In the genomic region with DNA sequence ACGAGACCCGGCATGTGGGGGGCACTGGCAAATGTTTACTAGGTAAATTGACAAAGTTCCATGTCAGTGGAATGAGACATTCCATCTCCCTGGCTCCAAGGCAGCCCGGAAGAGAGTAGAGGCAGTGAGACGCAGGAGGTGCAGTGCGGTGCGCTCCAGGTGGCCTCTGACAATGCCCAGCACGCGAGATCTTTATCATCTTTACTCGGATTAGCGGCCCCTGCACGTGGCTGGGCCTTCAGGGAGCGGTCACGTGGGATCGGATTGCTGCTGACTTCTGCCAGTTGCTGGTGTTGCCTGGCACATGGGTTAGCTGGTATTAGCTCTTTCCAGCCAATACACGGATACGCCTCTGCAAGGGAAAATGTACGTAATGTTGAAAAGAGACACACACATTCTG, we compare ENCODE assay signal across 20 cellular contexts.
A peak's percentile ranks its signal among the peaks of the same experiment; 100 is the strongest.
DNase-seq lines count a peak whose midpoint lies in the region; ATAC-seq and TF ChIP-seq lines count a peak whose summit lies in the region.
"Had no signal": no experiment of that assay in that cellular context is flagged by ENCODE, and none has a peak within 500 bp of the region (broad histone marks: within the 10 kb centered on the region; RNA-seq: fewer than 3 reads in every experiment).

No MANE protein-coding gene starts in this region.

- H3K36me3 Mint-ChIP-seq in activated T-helper 17 cell treated with anti-CD3 and anti-CD28 coated beads, Interleukin-2, amount 50 U/mL, for 72 hours (ENCODE audit: low read depth), result no peaks in the 10 kb centered on the region
- H3K36me3 Mint-ChIP-seq in natural killer cell, result no peaks in the 10 kb centered on the region
- H3K36me3 Mint-ChIP-seq in activated CD4-positive, alpha-beta T cell treated with anti-CD3 and anti-CD28 coated beads, Interleukin-2, amount 10 ng/mL, durations not matched to agents 24 days and 14 days (ENCODE audit: low read depth), result no peaks in the 10 kb centered on the region

- no peaks in the 10 kb centered on the region for H3K9me3 Mint-ChIP-seq in activated T-helper 17 cell treated with anti-CD3 and anti-CD28 coated beads, Interleukin-2, amount 50 U/mL, for 72 hours
- no peaks in the 10 kb centered on the region for H3K9me3 Mint-ChIP-seq in natural killer cell
- H3K9me3 Mint-ChIP-seq in activated CD4-positive, alpha-beta T cell treated with anti-CD3 and anti-CD28 coated beads, Interleukin-2, amount 10 ng/mL, durations not matched to agents 24 days and 14 days, result no peaks in the 10 kb centered on the region
- H3K9me3 Mint-ChIP-seq: stimulated activated naive CD8-positive, alpha-beta T cell treated with anti-CD3 and anti-CD28 coated beads, Interleukin-15, Interleukin-2, amounts not matched to agents 100 ng/mL and 50 ng/mL, for 24 hours; T-helper 1 cell treated with Interleukin-12 subunit alpha and Interleukin-12 subunit beta and Interleukin-4 antibody, amounts not matched to agents 30 μg/mL and 1 μg/mL, for 36 hours had no signal

- H3K4me3 Mint-ChIP-seq in activated T-helper 17 cell treated with anti-CD3 and anti-CD28 coated beads, Interleukin-2, amount 50 U/mL, for 72 hours, result peak overlapping the region; percentile 76
- H3K4me3 Mint-ChIP-seq in natural killer cell, result peak overlapping the region; percentile 75
- no peak overlapping the region for H3K4me3 Mint-ChIP-seq in activated CD4-positive, alpha-beta T cell treated with anti-CD3 and anti-CD28 coated beads, Interleukin-2, amount 10 ng/mL, durations not matched to agents 24 days and 14 days

- peaks cover 15% of the 10 kb centered on the region for H3K4me1 Mint-ChIP-seq in activated T-helper 17 cell treated with anti-CD3 and anti-CD28 coated beads, Interleukin-2, amount 50 U/mL, for 72 hours
- H3K4me1 Mint-ChIP-seq in natural killer cell, result peaks cover 37 to 60% of the 10 kb centered on the region in 2 donors
- peaks cover 20% of the 10 kb centered on the region for H3K4me1 Mint-ChIP-seq in activated CD4-positive, alpha-beta T cell treated with anti-CD3 and anti-CD28 coated beads, Interleukin-2, amount 10 ng/mL, durations not matched to agents 24 days and 14 days

- POLR2A ChIA-PET in HEK293 (lab: Yijun Ruan, JAX), result no interaction called here

- no peaks in the 10 kb centered on the region for H3K4me1 ChIP-seq in BE2C
- no peaks in the 10 kb centered on the region for H3K4me1 ChIP-seq in HEK293 (ENCODE audit: control insufficient read depth, insufficient read depth, low read length)
- H3K4me1 ChIP-seq: heart left ventricle had no signal

- H3K27ac ChIP-seq in HEK293 (ENCODE audit: extremely low read depth, low read depth, low read length), result no peak overlapping the region
- H3K27ac ChIP-seq: heart left ventricle, HL-60, neutrophil had no signal

- H3K4me3 ChIP-seq in BE2C (ENCODE audit: low read depth, low read length), result no peak overlapping the region
- no peak overlapping the region for H3K4me3 ChIP-seq in HEK293 (ENCODE audit: low read depth, low read length)
- H3K4me3 ChIP-seq: heart left ventricle had no signal

- no peak for ATAC-seq in activated T-helper 17 cell treated with anti-CD3 and anti-CD28 coated beads, Interleukin-2, amount 50 U/mL, for 72 hours (replicated peaks)
- no peak for ATAC-seq in natural killer cell
- no peak for ATAC-seq in GM21515 (IDR thresholded peaks at IDR 0.05; ENCODE audit: unreplicated experiment)
- ATAC-seq: activated CD4-positive, CD25-positive, alpha-beta regulatory T cell treated with anti-CD3 and anti-CD28 coated beads, Interleukin-2, amount 50 U/mL, for 24 hours; heart left ventricle had no signal

- no peaks in the 10 kb centered on the region for H3K27me3 Mint-ChIP-seq in activated T-helper 17 cell treated with anti-CD3 and anti-CD28 coated beads, Interleukin-2, amount 50 U/mL, for 72 hours
- peaks cover 0 to 3% of the 10 kb centered on the region in 2 donors for H3K27me3 Mint-ChIP-seq in natural killer cell (ENCODE audit: low read depth in 2 of 2)
- peaks cover 3% of the 10 kb centered on the region for H3K27me3 Mint-ChIP-seq in activated CD4-positive, alpha-beta T cell treated with anti-CD3 and anti-CD28 coated beads, Interleukin-2, amount 10 ng/mL, durations not matched to agents 24 days and 14 days
- H3K27me3 Mint-ChIP-seq: stimulated activated naive CD8-positive, alpha-beta T cell treated with anti-CD3 and anti-CD28 coated beads, Interleukin-15, Interleukin-2, amounts not matched to agents 100 ng/mL and 50 ng/mL, for 24 hours had no signal

- no peak overlapping the region for H3K27ac Mint-ChIP-seq in activated T-helper 17 cell treated with anti-CD3 and anti-CD28 coated beads, Interleukin-2, amount 50 U/mL, for 72 hours
- peak overlapping the region; percentile 65 to 76 for H3K27ac Mint-ChIP-seq in natural killer cell
- no peak overlapping the region for H3K27ac Mint-ChIP-seq in activated CD4-positive, alpha-beta T cell treated with anti-CD3 and anti-CD28 coated beads, Interleukin-2, amount 10 ng/mL, durations not matched to agents 24 days and 14 days
- H3K27ac Mint-ChIP-seq: stimulated activated naive CD8-positive, alpha-beta T cell treated with anti-CD3 and anti-CD28 coated beads, Interleukin-15, Interleukin-2, amounts not matched to agents 100 ng/mL and 50 ng/mL, for 24 hours had no signal

- CTCF ChIA-PET in HEK293 (lab: Yijun Ruan, JAX), result no interaction called here

- intact Hi-C loops in natural killer cell (cut with micrococcal nuclease), result loop anchor here (2.0 to 5.0 kb wide), 3 partner anchors 16 to 247 kb away; a partner anchor contains a TSS
- intact Hi-C loops in activated CD4-positive, alpha-beta T cell treated with anti-CD3 and anti-CD28 coated beads, Interleukin-2, amount 10 ng/mL, durations not matched to agents 24 days and 14 days (cut with micrococcal nuclease), result no loop called here

- no peaks in the 10 kb centered on the region for H3K27me3 ChIP-seq in BE2C
- H3K27me3 ChIP-seq: neutrophil had no signal

- TF ChIP-seq CTCF in BE2C (IDR thresholded peaks at IDR 0.05; ENCODE audit: low read depth, low read length) (no peak), HEK293 (tag by site-specific recombination; IDR thresholded peaks at IDR 0.05) (no peak), natural killer cell (IDR thresholded peaks at IDR 0.05) (no peak)

- peak; percentile 24 for DNase-seq in BE2C
- DNase-seq in natural killer cell, result no peak
- no peak for DNase-seq in activated CD4-positive, alpha-beta T cell treated with anti-CD3 and anti-CD28 coated beads, Interleukin-2, amount 10 ng/mL, durations not matched to agents 24 days and 14 days
- DNase-seq in epidermal melanocyte (ENCODE audit: insufficient read length, low spot score), result no peak
- DNase-seq in NCI-H2107 treated with DMSO at 0.1 percent for 48 hours (lab: John Stamatoyannopoulos, UW; ENCODE audit: unreplicated experiment), result no peak
- DNase-seq: activated gamma-delta T cell; amniotic stem cell; effector memory CD4-positive, alpha-beta T cell; GOT3; heart left ventricle; NCI-H2081; NK-92 treated with Interleukin-12 subunit alpha and Interleukin-12 subunit beta, amount 100 ng/mL, for 24 hours had no signal

- H3K36me3 ChIP-seq in BE2C, result no peaks in the 10 kb centered on the region
- H3K36me3 ChIP-seq in HEK293 (ENCODE audit: control insufficient read depth in 2 of 2, insufficient read depth in 1 of 2, low read length in 2 of 2), result no peaks in the 10 kb centered on the region
- H3K36me3 ChIP-seq: heart left ventricle, neutrophil had no signal

- H3K9me3 ChIP-seq in BE2C (no peaks in the 10 kb centered on the region), HEK293 (ENCODE audit: control insufficient read depth, insufficient read depth, low read depth, low read length) (no peaks in the 10 kb centered on the region)
- H3K9me3 ChIP-seq: heart left ventricle, neutrophil had no signal

TF ChIP-seq in HEK293, 187 proteins besides CTCF, POLR2A, EP300 and RAD21:
- TF ChIP-seq GLIS1 (tag by site-specific recombination; IDR thresholded peaks at IDR 0.05) (peak; percentile 77), GLI2 (tag by site-specific recombination; IDR thresholded peaks at IDR 0.05; ENCODE audit: borderline replicate concordance, low read depth) (no peak), ZBTB21 (tag by site-specific recombination; IDR thresholded peaks at IDR 0.05) (no peak)

Comparison
In these comparisons a context has a peak if more than half of its experiments do, and no peak if none do; other contexts are left out.
1. H3K27ac Mint-ChIP-seq: peak in natural killer cell (2 of 2); none in activated T-helper 17 cell treated with anti-CD3 and anti-CD28 coated beads, Interleukin-2, amount 50 U/mL, for 72 hours (single experiment) and activated CD4-positive, alpha-beta T cell treated with anti-CD3 and anti-CD28 coated beads, Interleukin-2, amount 10 ng/mL, durations not matched to agents 24 days and 14 days (single experiment).